Comparison of ENCODE assay signal across 9 cellular contexts in genomic region chr14:89641495-89642162, GRCh38.
DNase-seq lines count a peak whose midpoint lies in the region; ATAC-seq and TF ChIP-seq lines count a peak whose summit lies in the region.
"Had no signal": no experiment of that assay in that cellular context is flagged by ENCODE, and none has a peak within 500 bp of the region (broad histone marks: within the 10 kb centered on the region; RNA-seq: fewer than 3 reads in every experiment).

No MANE protein-coding gene starts in this region.

- H3K9ac ChIP-seq in mucosa of stomach (ENCODE audit: low read length) = peak overlapping the region; percentile 3

- H3K9me3 ChIP-seq in mucosa of stomach (ENCODE audit: control insufficient read depth, low read length) (no peaks in the 10 kb centered on the region), left ventricle myocardium inferior (replicated peaks) (peaks cover 3% of the 10 kb centered on the region), osteoblast (ENCODE audit: low read depth, low read length) (no peaks in the 10 kb centered on the region)

- H3K27ac ChIP-seq in left ventricle myocardium inferior (replicated peaks) = no peak overlapping the region
- H3K27ac ChIP-seq in osteoblast (ENCODE audit: low read depth, low read length) = no peak overlapping the region

- H4K20me1 ChIP-seq in osteoblast (ENCODE audit: insufficient read depth, low read length) = no peaks in the 10 kb centered on the region

- peaks cover 29% of the 10 kb centered on the region for H3K4me1 ChIP-seq in mucosa of stomach (ENCODE audit: control insufficient read depth, insufficient read depth, low read length)
- H3K4me1 ChIP-seq in left ventricle myocardium inferior = no peaks in the 10 kb centered on the region
- H3K4me1 ChIP-seq in osteoblast (ENCODE audit: insufficient read depth, low read length) = no peaks in the 10 kb centered on the region

- H3K27me3 ChIP-seq in mucosa of stomach (ENCODE audit: control insufficient read depth, insufficient read depth, low read length) = no peaks in the 10 kb centered on the region
- no peaks in the 10 kb centered on the region for H3K27me3 ChIP-seq in left ventricle myocardium inferior (ENCODE audit: low read depth)
- H3K27me3 ChIP-seq in osteoblast (ENCODE audit: insufficient read depth, low read length) = no peaks in the 10 kb centered on the region

- H3K79me2 ChIP-seq in osteoblast (ENCODE audit: insufficient read depth, low read length) = no peaks in the 10 kb centered on the region

- TF ChIP-seq CTCF in left ventricle myocardium inferior (IDR thresholded peaks at IDR 0.05; ENCODE audit: borderline replicate concordance) = no peak
- no peak for TF ChIP-seq CTCF in osteoblast (IDR thresholded peaks at IDR 0.05; ENCODE audit: extremely low read depth, low read depth, low read length)

- DNase-seq in NCI-H1092 treated with DMSO at 0.1 percent for 48 hours (lab: John Stamatoyannopoulos, UW) = peak; percentile 70
- DNase-seq in NCI-H1092 (lab: John Stamatoyannopoulos, UW) = no peak
- no peak for DNase-seq in left ventricle myocardium inferior
- DNase-seq in osteoblast (ENCODE audit: insufficient read length, low spot score, missing footprints) = no peak
- no peak for DNase-seq in H4 (ENCODE audit: low spot score)
- DNase-seq: hypothalamus had no signal

- H3K36me3 ChIP-seq in mucosa of stomach (ENCODE audit: control insufficient read depth, insufficient read depth, low read length) (no peaks in the 10 kb centered on the region), left ventricle myocardium inferior (no peaks in the 10 kb centered on the region), osteoblast (ENCODE audit: insufficient read depth, low read length) (no peaks in the 10 kb centered on the region)

- H2AFZ ChIP-seq in osteoblast (ENCODE audit: low read length) = no peak overlapping the region

- intact Hi-C loops in left ventricle myocardium inferior (cut with micrococcal nuclease) = no loop called here

- H3K4me2 ChIP-seq in osteoblast (ENCODE audit: insufficient read depth, low read length) = no peak overlapping the region

- H3K4me3 ChIP-seq in mucosa of stomach (ENCODE audit: low read length) (no peak overlapping the region), left ventricle myocardium inferior (no peak overlapping the region), osteoblast (ENCODE audit: insufficient read depth, low read length) (no peak overlapping the region)

- peak; percentile 97 for ATAC-seq in GM21576 (IDR thresholded peaks at IDR 0.05; ENCODE audit: unreplicated experiment)
- peak; percentile 98 for ATAC-seq in HG03571 (IDR thresholded peaks at IDR 0.05; ENCODE audit: unreplicated experiment)
